In the genomic region with DNA sequence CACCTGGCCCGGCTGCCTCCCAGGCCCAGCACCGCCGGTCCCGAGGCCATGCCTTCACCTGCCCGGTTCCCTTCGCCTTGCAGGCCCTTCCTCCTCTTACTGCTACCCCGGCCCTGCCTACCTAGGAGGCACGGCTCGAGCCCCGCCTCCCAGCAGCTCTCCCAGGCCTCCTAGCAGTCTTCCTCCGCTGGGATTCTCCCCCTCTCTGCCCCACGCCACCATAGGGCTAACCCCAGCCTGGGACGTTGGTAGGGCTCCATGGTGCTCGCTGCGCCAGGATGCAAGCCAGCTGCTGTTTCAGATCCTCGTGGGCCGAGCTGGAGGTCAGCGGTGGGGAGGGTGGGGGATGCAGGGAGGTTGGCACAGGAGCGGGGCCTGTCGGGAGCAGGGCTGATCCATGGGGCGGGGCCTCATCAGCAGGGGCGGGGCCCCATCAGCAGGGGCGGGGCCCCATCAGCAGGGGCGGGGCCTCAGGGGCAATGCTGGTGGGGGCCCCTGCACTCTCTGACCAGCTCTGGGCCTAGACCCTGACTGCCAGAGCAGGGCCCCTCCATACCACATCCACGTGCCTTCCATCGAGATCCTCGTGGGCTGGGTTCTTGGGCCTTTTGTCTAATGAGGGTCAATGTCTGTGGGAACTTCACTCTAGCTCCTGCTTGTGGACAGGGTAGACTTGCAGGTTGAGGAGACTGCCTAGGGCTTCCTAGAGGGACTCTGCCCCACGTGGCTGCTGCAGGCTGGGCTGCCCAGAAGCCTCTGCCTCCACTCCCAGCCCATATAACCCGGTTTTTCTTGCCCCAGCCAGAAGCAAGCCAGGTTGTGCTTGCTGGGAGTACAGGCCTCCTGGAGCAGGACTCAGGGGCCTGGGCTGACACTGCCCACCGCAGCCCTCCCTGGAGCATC, we compare ENCODE assay signal across 1 cellular context.
TF ChIP-seq lines count a peak whose summit lies in the region.

No MANE protein-coding gene starts in this region.

TF ChIP-seq in K562, 482 proteins besides CTCF, POLR2A, EP300 and RAD21 (continued from another document and continues in another):
- TF ChIP-seq, protein P1, sequence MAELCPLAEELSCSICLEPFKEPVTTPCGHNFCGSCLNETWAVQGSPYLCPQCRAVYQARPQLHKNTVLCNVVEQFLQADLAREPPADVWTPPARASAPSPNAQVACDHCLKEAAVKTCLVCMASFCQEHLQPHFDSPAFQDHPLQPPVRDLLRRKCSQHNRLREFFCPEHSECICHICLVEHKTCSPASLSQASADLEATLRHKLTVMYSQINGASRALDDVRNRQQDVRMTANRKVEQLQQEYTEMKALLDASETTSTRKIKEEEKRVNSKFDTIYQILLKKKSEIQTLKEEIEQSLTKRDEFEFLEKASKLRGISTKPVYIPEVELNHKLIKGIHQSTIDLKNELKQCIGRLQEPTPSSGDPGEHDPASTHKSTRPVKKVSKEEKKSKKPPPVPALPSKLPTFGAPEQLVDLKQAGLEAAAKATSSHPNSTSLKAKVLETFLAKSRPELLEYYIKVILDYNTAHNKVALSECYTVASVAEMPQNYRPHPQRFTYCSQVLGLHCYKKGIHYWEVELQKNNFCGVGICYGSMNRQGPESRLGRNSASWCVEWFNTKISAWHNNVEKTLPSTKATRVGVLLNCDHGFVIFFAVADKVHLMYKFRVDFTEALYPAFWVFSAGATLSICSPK (IDR thresholded peaks at IDR 0.05; ENCODE audit: borderline replicate concordance), result no peak
- TF ChIP-seq CBX2 (IDR thresholded peaks at IDR 0.05; ENCODE audit: insufficient read depth, low read length, poor library complexity, severe bottlenecking), result no peak
- TF ChIP-seq EHMT2 (IDR thresholded peaks at IDR 0.05), result no peak
- TF ChIP-seq ELF1 (tag; IDR thresholded peaks at IDR 0.05), result no peak
- no peak for TF ChIP-seq HLTF (IDR thresholded peaks at IDR 0.05)
- TF ChIP-seq BRF1 (IDR thresholded peaks at IDR 0.05; ENCODE audit: borderline replicate concordance, extremely low read depth, insufficient read length), result no peak
- TF ChIP-seq CEBPG (CRISPR knock-in tag; IDR thresholded peaks at IDR 0.05), result no peak
- TF ChIP-seq CEBPG (tag; conservative IDR thresholded peaks at IDR 0.05 in 1 of 2, IDR thresholded peaks at IDR 0.05 in 1 of 2), result no peak
- no peak for TF ChIP-seq ATF1 (CRISPR knock-in tag; IDR thresholded peaks at IDR 0.05)
- TF ChIP-seq ATF1 (tag; IDR thresholded peaks at IDR 0.05), result 0 out of 2 replicates have a peak, but pooled peaks have one; percentile 17
- TF ChIP-seq PTRF (tag; IDR thresholded peaks at IDR 0.05), result no peak
- TF ChIP-seq, protein P2, sequence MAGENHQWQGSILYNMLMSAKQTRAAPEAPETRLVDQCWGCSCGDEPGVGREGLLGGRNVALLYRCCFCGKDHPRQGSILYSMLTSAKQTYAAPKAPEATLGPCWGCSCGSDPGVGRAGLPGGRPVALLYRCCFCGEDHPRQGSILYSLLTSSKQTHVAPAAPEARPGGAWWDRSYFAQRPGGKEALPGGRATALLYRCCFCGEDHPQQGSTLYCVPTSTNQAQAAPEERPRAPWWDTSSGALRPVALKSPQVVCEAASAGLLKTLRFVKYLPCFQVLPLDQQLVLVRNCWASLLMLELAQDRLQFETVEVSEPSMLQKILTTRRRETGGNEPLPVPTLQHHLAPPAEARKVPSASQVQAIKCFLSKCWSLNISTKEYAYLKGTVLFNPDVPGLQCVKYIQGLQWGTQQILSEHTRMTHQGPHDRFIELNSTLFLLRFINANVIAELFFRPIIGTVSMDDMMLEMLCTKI (IDR thresholded peaks at IDR 0.05; ENCODE audit: partially characterized antibody), result no peak
- 0 out of 2 replicates have a peak, but pooled peaks have one; percentile 8 for TF ChIP-seq SOX6 (IDR thresholded peaks at IDR 0.05)
- peak; percentile 47 for TF ChIP-seq ZNF143 (CRISPR knock-in tag; IDR thresholded peaks at IDR 0.05)
- TF ChIP-seq ZNF140 (CRISPR knock-in tag; IDR thresholded peaks at IDR 0.05), result no peak
- TF ChIP-seq TRIM24 (IDR thresholded peaks at IDR 0.05), result no peak
- peak; percentile 36 for TF ChIP-seq POLR2B (IDR thresholded peaks at IDR 0.05; ENCODE audit: low read depth, partially characterized antibody)
- TF ChIP-seq STAG1 (CRISPR knock-in tag; IDR thresholded peaks at IDR 0.05; ENCODE audit: borderline replicate concordance), result no peak
- TF ChIP-seq ZFPM2 (CRISPR knock-in tag; IDR thresholded peaks at IDR 0.05), result no peak
- TF ChIP-seq NCOA2 (IDR thresholded peaks at IDR 0.05; ENCODE audit: partially characterized antibody in 2 of 2), result no peak
- TF ChIP-seq PHB (CRISPR knock-in tag; IDR thresholded peaks at IDR 0.05), result 0 out of 2 replicates have a peak, but pooled peaks have one; percentile 31
- TF ChIP-seq CHD2 (IDR thresholded peaks at IDR 0.05; ENCODE audit: low read depth, low read length), result peak; percentile 13; the same call in 1 of the 2 replicates
- TF ChIP-seq DACH1 (IDR thresholded peaks at IDR 0.05; ENCODE audit: partially characterized antibody), result no peak
- TF ChIP-seq, protein P3, sequence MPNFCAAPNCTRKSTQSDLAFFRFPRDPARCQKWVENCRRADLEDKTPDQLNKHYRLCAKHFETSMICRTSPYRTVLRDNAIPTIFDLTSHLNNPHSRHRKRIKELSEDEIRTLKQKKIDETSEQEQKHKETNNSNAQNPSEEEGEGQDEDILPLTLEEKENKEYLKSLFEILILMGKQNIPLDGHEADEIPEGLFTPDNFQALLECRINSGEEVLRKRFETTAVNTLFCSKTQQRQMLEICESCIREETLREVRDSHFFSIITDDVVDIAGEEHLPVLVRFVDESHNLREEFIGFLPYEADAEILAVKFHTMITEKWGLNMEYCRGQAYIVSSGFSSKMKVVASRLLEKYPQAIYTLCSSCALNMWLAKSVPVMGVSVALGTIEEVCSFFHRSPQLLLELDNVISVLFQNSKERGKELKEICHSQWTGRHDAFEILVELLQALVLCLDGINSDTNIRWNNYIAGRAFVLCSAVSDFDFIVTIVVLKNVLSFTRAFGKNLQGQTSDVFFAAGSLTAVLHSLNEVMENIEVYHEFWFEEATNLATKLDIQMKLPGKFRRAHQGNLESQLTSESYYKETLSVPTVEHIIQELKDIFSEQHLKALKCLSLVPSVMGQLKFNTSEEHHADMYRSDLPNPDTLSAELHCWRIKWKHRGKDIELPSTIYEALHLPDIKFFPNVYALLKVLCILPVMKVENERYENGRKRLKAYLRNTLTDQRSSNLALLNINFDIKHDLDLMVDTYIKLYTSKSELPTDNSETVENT (CRISPR knock-in tag; IDR thresholded peaks at IDR 0.05), result 0 out of 2 replicates have a peak, but pooled peaks have one; percentile 32
- no peak for TF ChIP-seq DPF2 (IDR thresholded peaks at IDR 0.05)
- TF ChIP-seq KLF1 (tag; IDR thresholded peaks at IDR 0.05), result no peak
- TF ChIP-seq IFI16 (CRISPR knock-in tag; IDR thresholded peaks at IDR 0.05), result no peak
- TF ChIP-seq POLR3A (IDR thresholded peaks at IDR 0.05; ENCODE audit: borderline replicate concordance, extremely low read depth, insufficient read depth, insufficient read length), result no peak
- TF ChIP-seq, protein P4, sequence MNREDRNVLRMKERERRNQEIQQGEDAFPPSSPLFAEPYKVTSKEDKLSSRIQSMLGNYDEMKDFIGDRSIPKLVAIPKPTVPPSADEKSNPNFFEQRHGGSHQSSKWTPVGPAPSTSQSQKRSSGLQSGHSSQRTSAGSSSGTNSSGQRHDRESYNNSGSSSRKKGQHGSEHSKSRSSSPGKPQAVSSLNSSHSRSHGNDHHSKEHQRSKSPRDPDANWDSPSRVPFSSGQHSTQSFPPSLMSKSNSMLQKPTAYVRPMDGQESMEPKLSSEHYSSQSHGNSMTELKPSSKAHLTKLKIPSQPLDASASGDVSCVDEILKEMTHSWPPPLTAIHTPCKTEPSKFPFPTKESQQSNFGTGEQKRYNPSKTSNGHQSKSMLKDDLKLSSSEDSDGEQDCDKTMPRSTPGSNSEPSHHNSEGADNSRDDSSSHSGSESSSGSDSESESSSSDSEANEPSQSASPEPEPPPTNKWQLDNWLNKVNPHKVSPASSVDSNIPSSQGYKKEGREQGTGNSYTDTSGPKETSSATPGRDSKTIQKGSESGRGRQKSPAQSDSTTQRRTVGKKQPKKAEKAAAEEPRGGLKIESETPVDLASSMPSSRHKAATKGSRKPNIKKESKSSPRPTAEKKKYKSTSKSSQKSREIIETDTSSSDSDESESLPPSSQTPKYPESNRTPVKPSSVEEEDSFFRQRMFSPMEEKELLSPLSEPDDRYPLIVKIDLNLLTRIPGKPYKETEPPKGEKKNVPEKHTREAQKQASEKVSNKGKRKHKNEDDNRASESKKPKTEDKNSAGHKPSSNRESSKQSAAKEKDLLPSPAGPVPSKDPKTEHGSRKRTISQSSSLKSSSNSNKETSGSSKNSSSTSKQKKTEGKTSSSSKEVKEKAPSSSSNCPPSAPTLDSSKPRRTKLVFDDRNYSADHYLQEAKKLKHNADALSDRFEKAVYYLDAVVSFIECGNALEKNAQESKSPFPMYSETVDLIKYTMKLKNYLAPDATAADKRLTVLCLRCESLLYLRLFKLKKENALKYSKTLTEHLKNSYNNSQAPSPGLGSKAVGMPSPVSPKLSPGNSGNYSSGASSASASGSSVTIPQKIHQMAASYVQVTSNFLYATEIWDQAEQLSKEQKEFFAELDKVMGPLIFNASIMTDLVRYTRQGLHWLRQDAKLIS (CRISPR knock-in tag; IDR thresholded peaks at IDR 0.05), result no peak; the same call in 1 of the 2 replicates
- no peak for TF ChIP-seq ZNF133 (CRISPR knock-in tag; IDR thresholded peaks at IDR 0.05)
- peak; percentile 55; the same call in 1 of the 2 replicates for TF ChIP-seq MYNN (IDR thresholded peaks at IDR 0.05)
- no peak for TF ChIP-seq MYNN (CRISPR knock-in tag; IDR thresholded peaks at IDR 0.05)
- TF ChIP-seq, protein P5, sequence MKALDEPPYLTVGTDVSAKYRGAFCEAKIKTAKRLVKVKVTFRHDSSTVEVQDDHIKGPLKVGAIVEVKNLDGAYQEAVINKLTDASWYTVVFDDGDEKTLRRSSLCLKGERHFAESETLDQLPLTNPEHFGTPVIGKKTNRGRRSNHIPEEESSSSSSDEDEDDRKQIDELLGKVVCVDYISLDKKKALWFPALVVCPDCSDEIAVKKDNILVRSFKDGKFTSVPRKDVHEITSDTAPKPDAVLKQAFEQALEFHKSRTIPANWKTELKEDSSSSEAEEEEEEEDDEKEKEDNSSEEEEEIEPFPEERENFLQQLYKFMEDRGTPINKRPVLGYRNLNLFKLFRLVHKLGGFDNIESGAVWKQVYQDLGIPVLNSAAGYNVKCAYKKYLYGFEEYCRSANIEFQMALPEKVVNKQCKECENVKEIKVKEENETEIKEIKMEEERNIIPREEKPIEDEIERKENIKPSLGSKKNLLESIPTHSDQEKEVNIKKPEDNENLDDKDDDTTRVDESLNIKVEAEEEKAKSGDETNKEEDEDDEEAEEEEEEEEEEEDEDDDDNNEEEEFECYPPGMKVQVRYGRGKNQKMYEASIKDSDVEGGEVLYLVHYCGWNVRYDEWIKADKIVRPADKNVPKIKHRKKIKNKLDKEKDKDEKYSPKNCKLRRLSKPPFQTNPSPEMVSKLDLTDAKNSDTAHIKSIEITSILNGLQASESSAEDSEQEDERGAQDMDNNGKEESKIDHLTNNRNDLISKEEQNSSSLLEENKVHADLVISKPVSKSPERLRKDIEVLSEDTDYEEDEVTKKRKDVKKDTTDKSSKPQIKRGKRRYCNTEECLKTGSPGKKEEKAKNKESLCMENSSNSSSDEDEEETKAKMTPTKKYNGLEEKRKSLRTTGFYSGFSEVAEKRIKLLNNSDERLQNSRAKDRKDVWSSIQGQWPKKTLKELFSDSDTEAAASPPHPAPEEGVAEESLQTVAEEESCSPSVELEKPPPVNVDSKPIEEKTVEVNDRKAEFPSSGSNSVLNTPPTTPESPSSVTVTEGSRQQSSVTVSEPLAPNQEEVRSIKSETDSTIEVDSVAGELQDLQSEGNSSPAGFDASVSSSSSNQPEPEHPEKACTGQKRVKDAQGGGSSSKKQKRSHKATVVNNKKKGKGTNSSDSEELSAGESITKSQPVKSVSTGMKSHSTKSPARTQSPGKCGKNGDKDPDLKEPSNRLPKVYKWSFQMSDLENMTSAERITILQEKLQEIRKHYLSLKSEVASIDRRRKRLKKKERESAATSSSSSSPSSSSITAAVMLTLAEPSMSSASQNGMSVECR (CRISPR knock-in tag; IDR thresholded peaks at IDR 0.05), result peak; percentile 61; the same call in 1 of the 2 replicates
- TF ChIP-seq, protein P6, sequence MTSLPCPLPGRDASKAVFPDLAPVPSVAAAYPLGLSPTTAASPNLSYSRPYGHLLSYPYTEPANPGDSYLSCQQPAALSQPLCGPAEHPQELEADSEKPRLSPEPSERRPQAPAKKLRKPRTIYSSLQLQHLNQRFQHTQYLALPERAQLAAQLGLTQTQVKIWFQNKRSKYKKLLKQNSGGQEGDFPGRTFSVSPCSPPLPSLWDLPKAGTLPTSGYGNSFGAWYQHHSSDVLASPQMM (CRISPR knock-in tag; IDR thresholded peaks at IDR 0.05), result no peak
- no peak for TF ChIP-seq NELFE (IDR thresholded peaks at IDR 0.05; ENCODE audit: insufficient read depth, insufficient read length)
- TF ChIP-seq ZNF785 (CRISPR knock-in tag; IDR thresholded peaks at IDR 0.05), result no peak
- TF ChIP-seq, protein P7, sequence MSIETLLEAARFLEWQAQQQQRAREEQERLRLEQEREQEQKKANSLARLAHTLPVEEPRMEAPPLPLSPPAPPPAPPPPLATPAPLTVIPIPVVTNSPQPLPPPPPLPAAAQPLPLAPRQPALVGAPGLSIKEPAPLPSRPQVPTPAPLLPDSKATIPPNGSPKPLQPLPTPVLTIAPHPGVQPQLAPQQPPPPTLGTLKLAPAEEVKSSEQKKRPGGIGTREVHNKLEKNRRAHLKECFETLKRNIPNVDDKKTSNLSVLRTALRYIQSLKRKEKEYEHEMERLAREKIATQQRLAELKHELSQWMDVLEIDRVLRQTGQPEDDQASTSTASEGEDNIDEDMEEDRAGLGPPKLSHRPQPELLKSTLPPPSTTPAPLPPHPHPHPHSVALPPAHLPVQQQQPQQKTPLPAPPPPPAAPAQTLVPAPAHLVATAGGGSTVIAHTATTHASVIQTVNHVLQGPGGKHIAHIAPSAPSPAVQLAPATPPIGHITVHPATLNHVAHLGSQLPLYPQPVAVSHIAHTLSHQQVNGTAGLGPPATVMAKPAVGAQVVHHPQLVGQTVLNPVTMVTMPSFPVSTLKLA (conservative IDR thresholded peaks at IDR 0.05), result peak; percentile 46 to 86; a peak in 3 of 4 replicates
- TF ChIP-seq PHF8 (IDR thresholded peaks at IDR 0.05; ENCODE audit: borderline replicate concordance, low read length), result peak; percentile 61; the same call in 1 of the 2 replicates
- TF ChIP-seq, protein P8, sequence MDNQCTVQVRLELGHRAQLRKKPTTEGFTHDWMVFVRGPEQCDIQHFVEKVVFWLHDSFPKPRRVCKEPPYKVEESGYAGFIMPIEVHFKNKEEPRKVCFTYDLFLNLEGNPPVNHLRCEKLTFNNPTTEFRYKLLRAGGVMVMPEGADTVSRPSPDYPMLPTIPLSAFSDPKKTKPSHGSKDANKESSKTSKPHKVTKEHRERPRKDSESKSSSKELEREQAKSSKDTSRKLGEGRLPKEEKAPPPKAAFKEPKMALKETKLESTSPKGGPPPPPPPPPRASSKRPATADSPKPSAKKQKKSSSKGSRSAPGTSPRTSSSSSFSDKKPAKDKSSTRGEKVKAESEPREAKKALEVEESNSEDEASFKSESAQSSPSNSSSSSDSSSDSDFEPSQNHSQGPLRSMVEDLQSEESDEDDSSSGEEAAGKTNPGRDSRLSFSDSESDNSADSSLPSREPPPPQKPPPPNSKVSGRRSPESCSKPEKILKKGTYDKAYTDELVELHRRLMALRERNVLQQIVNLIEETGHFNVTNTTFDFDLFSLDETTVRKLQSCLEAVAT (IDR thresholded peaks at IDR 0.05), result no peak
- TF ChIP-seq, protein P9, sequence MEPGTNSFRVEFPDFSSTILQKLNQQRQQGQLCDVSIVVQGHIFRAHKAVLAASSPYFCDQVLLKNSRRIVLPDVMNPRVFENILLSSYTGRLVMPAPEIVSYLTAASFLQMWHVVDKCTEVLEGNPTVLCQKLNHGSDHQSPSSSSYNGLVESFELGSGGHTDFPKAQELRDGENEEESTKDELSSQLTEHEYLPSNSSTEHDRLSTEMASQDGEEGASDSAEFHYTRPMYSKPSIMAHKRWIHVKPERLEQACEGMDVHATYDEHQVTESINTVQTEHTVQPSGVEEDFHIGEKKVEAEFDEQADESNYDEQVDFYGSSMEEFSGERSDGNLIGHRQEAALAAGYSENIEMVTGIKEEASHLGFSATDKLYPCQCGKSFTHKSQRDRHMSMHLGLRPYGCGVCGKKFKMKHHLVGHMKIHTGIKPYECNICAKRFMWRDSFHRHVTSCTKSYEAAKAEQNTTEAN (CRISPR knock-in tag; IDR thresholded peaks at IDR 0.05), result no peak
